ENCODE assay signal across 8 cellular contexts in genomic region chr9:127862075-127863011, GRCh38. TPM values are rescaled to one million over a fixed set of nuclear protein-coding genes. Genes with fewer than 3 reads are reported as not detected.
DNase-seq lines count a peak whose midpoint lies in the region; ATAC-seq and TF ChIP-seq lines count a peak whose summit lies in the region.

No MANE protein-coding gene starts in this region.

- no peak for TF ChIP-seq CTCF in NB4 (IDR thresholded peaks at IDR 0.05; ENCODE audit: low read depth, low read length)

- H3K4me3 ChIP-seq in NB4 (ENCODE audit: low read depth, low read length) = no peak overlapping the region

- peak; percentile 95 for DNase-seq in NB4 (ENCODE audit: low read depth)
- DNase-seq in activated effector memory CD4-positive, alpha-beta T cell treated with anti-CD3 and anti-CD28 coated beads, Interleukin-2, amount 50 U/mL, for 16 hours = peak; percentile 75
- DNase-seq in left colon = peak; percentile 77 to 80
- DNase-seq in stimulated activated CD8-positive, alpha-beta memory T cell treated with anti-CD3 and anti-CD28 coated beads, Interleukin-7, amount 100 ng/mL, for 4 hours (ENCODE audit: low read depth in 2 of 2) = peak; percentile 16 to 51
- DNase-seq in NCI-H2029 (lab: John Stamatoyannopoulos, UW) = no peak
- DNase-seq in DMS53 treated with DMSO at 0.1 percent for 48 hours (lab: John Stamatoyannopoulos, UW; ENCODE audit: unreplicated experiment) = no peak
- DNase-seq in DMS79 treated with DMSO at 0.1 percent for 48 hours (lab: John Stamatoyannopoulos, UW) = no peak

- ATAC-seq in left colon = peak; percentile 52
- ATAC-seq in GM18861 (IDR thresholded peaks at IDR 0.05; ENCODE audit: unreplicated experiment) = no peak

- peak; percentile 14 for TF ChIP-seq POLR2A in NB4 (IDR thresholded peaks at IDR 0.05; ENCODE audit: extremely low read depth, insufficient read length)

- intact Hi-C loops in left colon (cut with DNase I, micrococcal nuclease) = no loop called here

RNA-seq across cellular contexts. Expression of gene ENG, which starts 7.9 kb away (rescaled TPM):
- total RNA-seq in left colon = 10 to 100 TPM; 15.1 to 26.5 TPM

RNA-seq across cellular contexts. Expression of gene AK1, which starts 15.1 kb away (rescaled TPM):
- 100 to 1,000 TPM; 114 to 141 TPM for total RNA-seq in left colon

RNA-seq across cellular contexts. Expression of gene ST6GALNAC6, which starts 37.1 kb away (rescaled TPM):
- total RNA-seq in left colon = 100 to 1,000 TPM; 222 to 302 TPM

RNA-seq across cellular contexts. Expression of gene ST6GALNAC4, which starts 54.5 kb away (rescaled TPM):
- total RNA-seq in left colon = 10 to 100 TPM; 37.5 to 46.9 TPM

RNA-seq across cellular contexts. Expression of gene FPGS, which starts 59.7 kb away (rescaled TPM):
- 10 to 100 TPM; 31.4 to 47.0 TPM for total RNA-seq in left colon

Comparison
In these comparisons a context has a peak if more than half of its experiments do, and no peak if none do; other contexts are left out.
1. DNase-seq: peak in NB4 (single experiment), activated effector memory CD4-positive, alpha-beta T cell treated with anti-CD3 and anti-CD28 coated beads, Interleukin-2, amount 50 U/mL, for 16 hours (single experiment), left colon (2 of 2) and stimulated activated CD8-positive, alpha-beta memory T cell treated with anti-CD3 and anti-CD28 coated beads, Interleukin-7, amount 100 ng/mL, for 4 hours (2 of 2); none in NCI-H2029 (single experiment), DMS53 treated with DMSO at 0.1 percent for 48 hours (single experiment) and DMS79 treated with DMSO at 0.1 percent for 48 hours (single experiment).